In genomic region chr1:196152975-196153374, GRCh38 we compare ENCODE assay signal across 22 cellular contexts.
DNase-seq lines count a peak whose midpoint lies in the region; ATAC-seq, FAIRE-seq and TF ChIP-seq lines count a peak whose summit lies in the region.
"Had no signal": no experiment of that assay in that cellular context is flagged by ENCODE, and none has a peak within 500 bp of the region (broad histone marks: within the 10 kb centered on the region; RNA-seq: fewer than 3 reads in every experiment).

No MANE protein-coding gene starts in this region.

- no peak for DNase-seq in A549 (ENCODE audit: low read depth in 1 of 2, low spot score in 1 of 2)
- DNase-seq in NOMO-1 (lab: John Stamatoyannopoulos, UW; ENCODE audit: unreplicated experiment in 2 of 2), result peak; percentile 34 to 81
- no peak for DNase-seq in KBM-7
- no peak for DNase-seq in prostate gland (ENCODE audit: low spot score)
- DNase-seq in heart left ventricle, result no peak
- DNase-seq: activated CD4-positive, CD25-positive, alpha-beta regulatory T cell treated with anti-CD3 and anti-CD28 coated beads, Interleukin-2, amount 50 U/mL, for 72 hours; activated naive CD8-positive, alpha-beta T cell treated with anti-CD3 and anti-CD28 coated beads, Interleukin-2, amount 10 ng/mL, durations not matched to agents 7 days and 5 days; brain microvascular endothelial cell; colonic mucosa; DMS153; endodermal cell; GF-D8; H9; left ventricle myocardium inferior; NCI-H146; NCI-H748 treated with DMSO at 0.1 percent for 48 hours; substantia nigra had no signal

- TF ChIP-seq EP300 in A549 (IDR thresholded peaks at IDR 0.05), result no peak

- intact Hi-C loops in prostate gland (cut with DNase I), result no loop called here
- intact Hi-C loops in heart left ventricle (cut with DNase I), result loop anchor here in 4 of 10 donors (5.0 to 10.0 kb wide), 5 partner anchors 152 to 509 kb away; partner anchors contain the start of gene CFH (in 1 of the 4)

- H3K4me3 ChIP-seq in A549 (no peak overlapping the region), prostate gland (no peak overlapping the region), heart left ventricle (no peak overlapping the region)
- H3K4me3 ChIP-seq: colonic mucosa, left ventricle myocardium inferior, smooth muscle cell had no signal

- POLR2A ChIA-PET in A549 (lab: Yijun Ruan, JAX), result no interaction called here

- no peak for TF ChIP-seq RAD21 in A549 (conservative IDR thresholded peaks at IDR 0.05 in 1 of 2, IDR thresholded peaks at IDR 0.05 in 1 of 2)

- ATAC-seq in A549 (no peak), GM18519 (IDR thresholded peaks at IDR 0.05; ENCODE audit: low FRiP score, unreplicated experiment) (peak; percentile 72), HG03025 (IDR thresholded peaks at IDR 0.05; ENCODE audit: low FRiP score, unreplicated experiment) (peak; percentile 74), GM18873 (IDR thresholded peaks at IDR 0.05; ENCODE audit: low FRiP score, unreplicated experiment) (no peak), heart left ventricle (no peak)
- ATAC-seq: SK-N-SH treated with all-trans-retinoic acid at 6 μM for 48 hours had no signal

- 88% methylated on average over 5 of the region's 5 CpGs for WGBS in A549 (ENCODE audit: missing lambda C conversion rate)
- WGBS in prostate gland, result 93% methylated on average over 5 of the region's 5 CpGs
- WGBS in heart left ventricle, 4 donors, result 89 to 92% (median 90%) methylated on average over 5 of the region's 5 CpGs

- TF ChIP-seq CTCF in A549 (IDR thresholded peaks at IDR 0.05), result no peak
- no peak for TF ChIP-seq CTCF in prostate gland (IDR thresholded peaks at IDR 0.05)
- TF ChIP-seq CTCF in heart left ventricle (IDR thresholded peaks at IDR 0.05), result no peak

- no peaks in the 10 kb centered on the region for H3K9me3 ChIP-seq in A549
- no peaks in the 10 kb centered on the region for H3K9me3 ChIP-seq in prostate gland
- H3K9me3 ChIP-seq in heart left ventricle, result no peaks in the 10 kb centered on the region
- H3K9me3 ChIP-seq: colonic mucosa, left ventricle myocardium inferior had no signal

- FAIRE-seq in A549 (lab: Jason Lieb, UNC), result peak; percentile 70

- H3K27me3 ChIP-seq in prostate gland (replicated peaks; ENCODE audit: insufficient read depth) (no peaks in the 10 kb centered on the region), heart left ventricle (no peaks in the 10 kb centered on the region)
- H3K27me3 ChIP-seq: brain microvascular endothelial cell, colonic mucosa had no signal

- H3K27ac ChIP-seq in A549 (no peak overlapping the region), prostate gland (no peak overlapping the region), heart left ventricle (no peak overlapping the region)
- H3K27ac ChIP-seq: brain microvascular endothelial cell, colonic mucosa, left ventricle myocardium inferior had no signal

- CTCF ChIA-PET in A549 (lab: Yijun Ruan, JAX), result no interaction called here

- in situ Hi-C loops in KBM-7 (cut with MboI; ENCODE audit: low pct_unique_long_range_greater_than_20kb, low sequenced_read_pairs), result no loop called here

- no peak overlapping the region for H3K4me2 ChIP-seq in A549
- H3K4me2 ChIP-seq: smooth muscle cell had no signal

- TF ChIP-seq POLR2A in A549 (IDR thresholded peaks at IDR 0.05; ENCODE audit: low read length) (no peak), prostate gland (IDR thresholded peaks at IDR 0.05) (no peak), heart left ventricle (IDR thresholded peaks at IDR 0.05) (no peak)

- H3K4me1 ChIP-seq in A549 (no peaks in the 10 kb centered on the region), prostate gland (replicated peaks) (no peaks in the 10 kb centered on the region), heart left ventricle (no peaks in the 10 kb centered on the region)
- H3K4me1 ChIP-seq: colonic mucosa, left ventricle myocardium inferior had no signal

- H3K36me3 ChIP-seq in prostate gland, result no peaks in the 10 kb centered on the region
- H3K36me3 ChIP-seq in heart left ventricle, result no peaks in the 10 kb centered on the region
- H3K36me3 ChIP-seq: brain microvascular endothelial cell, colonic mucosa, left ventricle myocardium inferior had no signal

TF ChIP-seq in A549, 52 proteins besides CTCF, POLR2A, EP300 and RAD21:
- TF ChIP-seq CHD2 (IDR thresholded peaks at IDR 0.05; ENCODE audit: low read length, partially characterized antibody), result no peak
- no peak for TF ChIP-seq RARB (CRISPR knock-in tag; IDR thresholded peaks at IDR 0.05)
- no peak for TF ChIP-seq RCOR1 (IDR thresholded peaks at IDR 0.05; ENCODE audit: low read depth, low read length)
- no peak for TF ChIP-seq TFCP2L1 (CRISPR knock-in tag; IDR thresholded peaks at IDR 0.05)
- TF ChIP-seq MYC (IDR thresholded peaks at IDR 0.05; ENCODE audit: borderline replicate concordance, low read length), result no peak
- TF ChIP-seq ESRRA (IDR thresholded peaks at IDR 0.05; ENCODE audit: borderline replicate concordance, low read length), result no peak
- no peak for TF ChIP-seq POLR2AphosphoS2 (conservative IDR thresholded peaks at IDR 0.05; ENCODE audit: low read length)
- no peak for TF ChIP-seq MAFK (IDR thresholded peaks at IDR 0.05; ENCODE audit: partially characterized antibody)
- no peak for TF ChIP-seq CHD4 (IDR thresholded peaks at IDR 0.05; ENCODE audit: borderline replicate concordance)
TF ChIP-seq in A549: peak in this region for 0.

Comparison
In these comparisons a context has a peak if more than half of its experiments do, and no peak if none do; other contexts are left out.
1. ATAC-seq: peak in GM18519 (single experiment) and HG03025 (single experiment); none in A549 (0 of 2), GM18873 (single experiment) and heart left ventricle (0 of 4).
2. DNase-seq: peak in NOMO-1 (2 of 2); none in A549 (0 of 2), KBM-7 (single experiment), prostate gland (single experiment) and heart left ventricle (0 of 5).